ENCODE assay signal across 8 cellular contexts in the genomic region with DNA sequence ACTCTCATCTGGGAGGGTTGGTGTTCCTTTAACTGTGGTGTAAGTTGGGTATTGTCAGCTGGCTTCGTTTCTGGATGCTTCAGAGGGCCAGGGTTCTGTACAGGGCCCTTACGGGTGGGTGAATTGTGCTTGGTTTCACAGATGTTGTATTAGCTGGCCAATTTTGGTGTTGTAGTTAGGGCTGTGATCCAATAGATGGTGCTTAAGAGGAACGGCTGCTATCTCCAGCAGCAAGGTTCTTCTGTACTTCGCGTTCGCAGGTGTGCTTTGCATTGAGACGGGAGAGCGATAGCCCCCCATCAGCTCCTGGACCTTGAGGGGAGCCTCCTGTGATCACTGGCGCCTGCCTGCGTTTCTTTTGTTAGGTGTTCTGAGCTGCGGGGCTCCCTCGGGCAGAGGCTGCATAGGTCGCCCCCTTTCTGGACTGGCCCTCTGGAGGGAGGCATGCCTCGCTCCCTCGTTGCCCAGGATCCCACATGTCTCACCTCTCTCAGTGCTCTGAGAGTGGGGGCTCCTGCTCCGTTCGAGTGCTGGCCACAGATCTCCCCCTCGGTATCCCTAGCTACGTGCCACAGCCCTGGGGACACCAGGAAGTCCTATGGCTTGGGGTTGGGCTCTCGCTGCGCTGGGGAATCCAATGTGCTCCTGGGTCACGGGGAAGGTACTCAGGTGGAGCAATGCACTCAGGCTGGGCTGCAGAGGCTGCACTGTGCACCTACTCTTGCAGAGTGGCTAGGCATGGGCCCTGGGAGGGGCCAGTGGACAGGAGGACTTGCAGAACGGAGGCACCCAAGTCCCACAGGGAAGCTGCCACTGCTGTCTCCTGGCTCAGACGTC. TPM values are rescaled to one million over a fixed set of nuclear protein-coding genes. Genes with fewer than 3 reads are reported as not detected.
DNase-seq lines count a peak whose midpoint lies in the region; ATAC-seq, FAIRE-seq and TF ChIP-seq lines count a peak whose summit lies in the region.

No MANE protein-coding gene starts in this region.

- WGBS in HepG2 (ENCODE audit: low lambda C conversion rate): 37% methylated on average over 22 of the region's 24 CpGs

- intact Hi-C loops in HepG2 (cut with micrococcal nuclease; ENCODE audit: unreplicated experiment): no loop called here

- POLR2A ChIA-PET in HepG2 (lab: Yijun Ruan, JAX): no interaction called here

- in situ Hi-C loops in HepG2 (cut with HindIII; ENCODE audit: extremely low pct_ligation_motif_present, low pct_unique_long_range_greater_than_20kb): no loop called here

- H3K27me3 ChIP-seq in HepG2 (ENCODE audit: control insufficient read depth in 1 of 2, insufficient read depth in 2 of 2, low read length in 2 of 2): peaks cover 7 to 29% of the 10 kb centered on the region in 2 experiments; a peak in 4 of 5 replicates

- no peaks in the 10 kb centered on the region for H3K36me3 ChIP-seq in HepG2 (replicated peaks in 1 of 2; ENCODE audit: control insufficient read depth in 1 of 2, insufficient read depth in 2 of 2, low read length in 2 of 2)

- H3K4me1 ChIP-seq in HepG2 (ENCODE audit: insufficient read depth, low read length): peaks cover 17% of the 10 kb centered on the region

- peak overlapping the region; percentile 4 for H2AFZ ChIP-seq in HepG2 (ENCODE audit: low read length)

- ATAC-seq in GM19438 (IDR thresholded peaks at IDR 0.05; ENCODE audit: low read depth, unreplicated experiment) (peak; percentile 45), HG03521 (IDR thresholded peaks at IDR 0.05; ENCODE audit: unreplicated experiment) (peak; percentile 40), HepG2 (peak; percentile 70)

- peak; percentile 9; the same call in 1 of the 2 replicates for TF ChIP-seq CTCF in HepG2 (CRISPR knock-in tag; IDR thresholded peaks at IDR 0.05)

- H3K79me2 ChIP-seq in HepG2 (ENCODE audit: insufficient read depth, low read length): no peaks in the 10 kb centered on the region

- no peaks in the 10 kb centered on the region for H4K20me1 ChIP-seq in HepG2 (ENCODE audit: insufficient read depth, low read length)

- BruUV-seq in HepG2 (replicated peaks; lab: Mats Ljungman, UMichigan): no TSS peak

- no peak for TF ChIP-seq RAD21 in HepG2 (CRISPR knock-in tag; IDR thresholded peaks at IDR 0.05)

- H3K4me2 ChIP-seq in HepG2 (ENCODE audit: low read depth, low read length): peak overlapping the region; percentile 66

- no peak overlapping the region for H3K27ac ChIP-seq in HepG2 (ENCODE audit: extremely low read length, insufficient read depth, low read length)
- peak overlapping the region; percentile 35 for H3K27ac ChIP-seq in substantia nigra (ENCODE audit: low read depth, low read length, poor library complexity, severe bottlenecking)

- TF ChIP-seq POLR2A in HepG2 (IDR thresholded peaks at IDR 0.05; ENCODE audit: insufficient read depth in 1 of 2, low read depth in 2 of 2, low read length in 2 of 2): no peak

- CTCF ChIA-PET in HepG2 (lab: Yijun Ruan, JAX; ENCODE audit: low intra/inter-chr PET ratio, low total read pairs): no interaction called here

- DNase-seq in D341Med (ENCODE audit: low spot score) (peak; percentile 46), SHP77 (lab: John Stamatoyannopoulos, UW) (peak; percentile 50 to 58), cerebellar cortex (ENCODE audit: low spot score) (peak; percentile 71), HepG2 (ENCODE audit: low spot score) (no peak), substantia nigra (lab: John Stamatoyannopoulos, UW) (peak in 4 of 49 donors; percentile 0 to 40 (median 28)), NCI-H1436 treated with DMSO at 0.1 percent for 48 hours (lab: John Stamatoyannopoulos, UW) (no peak)

- H3K9ac ChIP-seq in HepG2 (ENCODE audit: insufficient read depth, low read depth, low read length): no peak overlapping the region

- peak overlapping the region in 2 of 3 experiments; percentile 1 to 31; a peak in 1 of 6 replicates for H3K4me3 ChIP-seq in HepG2 (replicated peaks in 1 of 3; ENCODE audit: insufficient read depth in 1 of 3, low read depth in 2 of 3, low read length in 3 of 3)

- no peak for TF ChIP-seq EP300 in HepG2 (IDR thresholded peaks at IDR 0.05; ENCODE audit: low read depth in 2 of 2, low read length in 2 of 2)
- TF ChIP-seq EP300 in HepG2 (CRISPR knock-in tag; IDR thresholded peaks at IDR 0.05; ENCODE audit: borderline replicate concordance): no peak

- peak; percentile 40 for FAIRE-seq in HepG2 (lab: Jason Lieb, UNC)

- H3K9me3 ChIP-seq in HepG2 (ENCODE audit: low read length): no peaks in the 10 kb centered on the region; the same call in 1 of the 2 replicates

TF ChIP-seq in HepG2, 621 proteins besides CTCF, POLR2A, EP300 and RAD21 (continues in another document):
- no peak for TF ChIP-seq IKZF4 (CRISPR knock-in tag; IDR thresholded peaks at IDR 0.05; ENCODE audit: borderline replicate concordance, low read depth, not compliant biosample characterization)

RNA-seq across cellular contexts. Expression of gene PRDM7, which starts 0.8 kb away (rescaled TPM):
- total RNA-seq in HepG2 (2016; rRNA removed; fragmentation: Illumina TruSeq; extraction: Trizol): not detected in 2 replicates
- total RNA-seq in HepG2 (2016; cell fraction: cytosol; rRNA removed; fragmentation: Illumina TruSeq; extraction: Trizol; ENCODE audit: low read depth): not detected in 2 replicates
- not detected in 2 replicates for total RNA-seq in HepG2 (2016; cell fraction: insoluble cytoplasmic fraction; rRNA removed; fragmentation: Illumina TruSeq; extraction: Trizol)
- total RNA-seq in HepG2 (2016; cell fraction: membrane; rRNA removed; fragmentation: Illumina TruSeq; extraction: Trizol): not detected in 2 replicates
- total RNA-seq in HepG2 (2016; cell fraction: nucleus; rRNA removed; fragmentation: Illumina TruSeq; extraction: Trizol): not detected in 2 replicates
- 0.03 TPM in 1 of 2 replicates, not detected in the other for polyA plus RNA-seq in HepG2 (2011; rRNA removed)
- not detected in 2 replicates for polyA plus RNA-seq in HepG2 (2011; cell fraction: cytosol; rRNA removed)
- not detected in 2 replicates for polyA plus RNA-seq in HepG2 (2011; cell fraction: nucleus; rRNA removed)
- polyA plus RNA-seq in HepG2 (2012): not detected in 2 replicates
- polyA plus RNA-seq in HepG2 (2016; cell fraction: cytosol; fragmentation: Illumina TruSeq; extraction: Trizol; ENCODE audit: low read depth): not detected in 2 replicates
- polyA plus RNA-seq in HepG2 (2016; cell fraction: insoluble cytoplasmic fraction; fragmentation: Illumina TruSeq; extraction: Trizol; ENCODE audit: low read depth): not detected in 2 replicates
- not detected in 2 replicates for polyA plus RNA-seq in HepG2 (2016; cell fraction: membrane; fragmentation: Illumina TruSeq; extraction: Trizol; ENCODE audit: low read depth)
- polyA plus RNA-seq in HepG2 (2016; cell fraction: nucleus; fragmentation: Illumina TruSeq; extraction: Trizol; ENCODE audit: insufficient read depth, low read depth): not detected in 2 replicates
- not detected in 2 replicates for polyA minus RNA-seq in HepG2 (2011; rRNA and poly(A)+ RNA removed; ENCODE audit: low replicate concordance)
- not detected in 2 replicates for polyA minus RNA-seq in HepG2 (2011; cell fraction: cytosol; rRNA and poly(A)+ RNA removed)
- polyA minus RNA-seq in HepG2 (2011; cell fraction: nucleus; rRNA and poly(A)+ RNA removed): 0.13 TPM in 1 of 2 replicates, not detected in the other

RNA-seq across cellular contexts. Expression of gene DBNDD1, which starts 58.7 kb away (rescaled TPM):
- total RNA-seq in HepG2 (2016; rRNA removed; fragmentation: Illumina TruSeq; extraction: Trizol): 13.0 and 17.0 TPM in 2 replicates
- 18.8 and 21.7 TPM in 2 replicates for total RNA-seq in HepG2 (2016; cell fraction: cytosol; rRNA removed; fragmentation: Illumina TruSeq; extraction: Trizol; ENCODE audit: low read depth)
- 11.4 and 16.1 TPM in 2 replicates for total RNA-seq in HepG2 (2016; cell fraction: insoluble cytoplasmic fraction; rRNA removed; fragmentation: Illumina TruSeq; extraction: Trizol)
- 40.2 and 47.3 TPM in 2 replicates for total RNA-seq in HepG2 (2016; cell fraction: membrane; rRNA removed; fragmentation: Illumina TruSeq; extraction: Trizol)
- total RNA-seq in HepG2 (2016; cell fraction: nucleus; rRNA removed; fragmentation: Illumina TruSeq; extraction: Trizol): 7.6 and 10.0 TPM in 2 replicates
- 40.4 and 51.0 TPM in 2 replicates for polyA plus RNA-seq in HepG2 (2011; rRNA removed)
- 44.2 and 56.2 TPM in 2 replicates for polyA plus RNA-seq in HepG2 (2011; cell fraction: cytosol; rRNA removed)
- polyA plus RNA-seq in HepG2 (2011; cell fraction: nucleus; rRNA removed): 31.7 and 32.2 TPM in 2 replicates
- polyA plus RNA-seq in HepG2 (2012): 16.4 and 30.0 TPM in 2 replicates
- 60.8 and 72.2 TPM in 2 replicates for polyA plus RNA-seq in HepG2 (2016; cell fraction: cytosol; fragmentation: Illumina TruSeq; extraction: Trizol; ENCODE audit: low read depth)
- 33.1 and 40.9 TPM in 2 replicates for polyA plus RNA-seq in HepG2 (2016; cell fraction: insoluble cytoplasmic fraction; fragmentation: Illumina TruSeq; extraction: Trizol; ENCODE audit: low read depth)
- 102 TPM in 2 replicates for polyA plus RNA-seq in HepG2 (2016; cell fraction: membrane; fragmentation: Illumina TruSeq; extraction: Trizol; ENCODE audit: low read depth)
- polyA plus RNA-seq in HepG2 (2016; cell fraction: nucleus; fragmentation: Illumina TruSeq; extraction: Trizol; ENCODE audit: insufficient read depth, low read depth): 31.0 and 33.1 TPM in 2 replicates
- 5.9 and 53.2 TPM in 2 replicates for polyA minus RNA-seq in HepG2 (2011; rRNA and poly(A)+ RNA removed; ENCODE audit: low replicate concordance)
- 23.0 and 26.9 TPM in 2 replicates for polyA minus RNA-seq in HepG2 (2011; cell fraction: cytosol; rRNA and poly(A)+ RNA removed)
- 9.8 and 13.2 TPM in 2 replicates for polyA minus RNA-seq in HepG2 (2011; cell fraction: nucleus; rRNA and poly(A)+ RNA removed)

Comparison
In these comparisons a context has a peak if more than half of its experiments do, and no peak if none do; other contexts are left out.
1. DNase-seq: peak in D341Med (single experiment), SHP77 (2 of 2) and cerebellar cortex (single experiment); none in HepG2 (single experiment) and NCI-H1436 treated with DMSO at 0.1 percent for 48 hours (single experiment).
2. Peak in every context shown above with its lines, with median percentiles within 50 percentile points of each other: ATAC-seq.